Comparison of ENCODE assay signal across 8 cellular contexts in the genomic region with DNA sequence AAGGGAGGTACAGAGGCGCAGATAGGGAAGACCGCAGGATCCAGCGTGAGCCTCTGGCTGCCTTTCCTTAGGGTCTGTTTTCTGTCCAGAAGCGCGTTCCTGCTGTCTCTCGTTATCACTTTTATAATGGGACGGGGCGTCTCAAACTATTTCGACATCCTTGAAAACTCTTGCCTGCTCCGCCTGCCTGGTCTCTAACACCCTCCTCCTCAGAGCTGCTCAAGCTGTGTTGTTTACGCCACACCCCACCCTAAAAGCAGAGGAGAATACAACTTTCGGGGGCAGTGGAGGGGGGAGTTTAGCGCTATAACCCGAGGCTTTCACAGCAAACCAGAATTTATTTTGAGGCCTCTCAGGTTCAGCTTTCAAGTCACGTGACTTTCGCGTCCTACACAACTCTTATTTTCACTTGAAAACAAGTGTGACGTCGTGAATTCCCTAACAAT. TPM values are rescaled to one million over a fixed set of nuclear protein-coding genes. Genes with fewer than 3 reads are reported as not detected.
A peak's percentile ranks its signal among the peaks of the same experiment; 100 is the strongest.
DNase-seq lines count a peak whose midpoint lies in the region; ATAC-seq and TF ChIP-seq lines count a peak whose summit lies in the region.

No MANE protein-coding gene starts in this region.

- no peaks in the 10 kb centered on the region for H3K9me3 ChIP-seq in liver (ENCODE audit: control insufficient read depth in 4 of 4, low read length in 3 of 4)
- H3K9me3 ChIP-seq in thymus (ENCODE audit: control insufficient read depth) = no peaks in the 10 kb centered on the region

- no peak for TF ChIP-seq RAD21 in liver (IDR thresholded peaks at IDR 0.05)

- H3K36me3 ChIP-seq in liver (ENCODE audit: control insufficient read depth in 4 of 4, insufficient read depth in 3 of 4, low read depth in 1 of 4, low read length in 3 of 4) (peaks cover 0 to under 1% (median 0%) of the 10 kb centered on the region in 4 donors), thymus (ENCODE audit: control insufficient read depth, insufficient read depth) (peaks cover 3% of the 10 kb centered on the region)

- peak overlapping the region; percentile 89 to 91 for H3K27ac ChIP-seq in liver (ENCODE audit: low read depth in 1 of 2, low read length in 2 of 2)
- H3K27ac ChIP-seq in thymus (ENCODE audit: low read depth) = peak overlapping the region; percentile 87

- peak overlapping the region; percentile 68 to 79 for H3K9ac ChIP-seq in liver (ENCODE audit: low read depth in 1 of 2, low read length in 2 of 2)

- DNase-seq in GM12864 (ENCODE audit: low read depth) (no peak), LHCN-M2 (ENCODE audit: low read depth) (peak; percentile 17), cerebellar cortex (ENCODE audit: low spot score) (peak; percentile 32), mesenteric fat pad (ENCODE audit: low spot score) (no peak)
- no peak for DNase-seq in NK-92 treated with Interleukin-12 subunit alpha and Interleukin-12 subunit beta, amount 100 ng/mL, for 24 hours (lab: John Stamatoyannopoulos, UW)

- peak overlapping the region; percentile 52 for H3K4me3 ChIP-seq in GM12864 (ENCODE audit: low read depth, low read length)
- H3K4me3 ChIP-seq in liver (ENCODE audit: low read depth in 1 of 3, low read length in 3 of 3) = peak overlapping the region; percentile 2 to 60 (median 43)
- peak overlapping the region; percentile 55 for H3K4me3 ChIP-seq in thymus (ENCODE audit: low read length)

- WGBS in liver = 4% methylated on average over 19 of the region's 19 CpGs
- 20% methylated on average over 19 of the region's 19 CpGs for WGBS in thymus

- H3K27me3 ChIP-seq in liver (ENCODE audit: control insufficient read depth in 4 of 4, insufficient read depth in 4 of 4, low read length in 3 of 4) (no peaks in the 10 kb centered on the region), thymus (ENCODE audit: control insufficient read depth, insufficient read depth) (no peaks in the 10 kb centered on the region)

- H3K4me1 ChIP-seq in liver (ENCODE audit: control insufficient read depth in 4 of 4, insufficient read depth in 4 of 4, low read length in 3 of 4) = peaks cover 4 to 32% (median 15%) of the 10 kb centered on the region in 4 donors
- H3K4me1 ChIP-seq in thymus (ENCODE audit: control insufficient read depth, insufficient read depth, low read length) = peaks cover 7% of the 10 kb centered on the region

- TF ChIP-seq CTCF in GM12864 (IDR thresholded peaks at IDR 0.05; ENCODE audit: low read depth, low read length, missing control alignments) (no peak), liver (IDR thresholded peaks at IDR 0.05; ENCODE audit: low read depth, low read length, missing input control) (no peak)

- ATAC-seq in GM21786 (IDR thresholded peaks at IDR 0.05; ENCODE audit: unreplicated experiment) = no peak

TF ChIP-seq in liver, 16 proteins besides CTCF, POLR2A, EP300 and RAD21:
- TF ChIP-seq YY1 (IDR thresholded peaks at IDR 0.05) (no peak), EGR1 (IDR thresholded peaks at IDR 0.05; ENCODE audit: low read depth in 2 of 2) (no peak), TAF1 (conservative IDR thresholded peaks at IDR 0.05) (no peak), HNF4G (IDR thresholded peaks at IDR 0.05) (no peak), NR2F2 (IDR thresholded peaks at IDR 0.05) (peak; percentile 8), HNF4A (conservative IDR thresholded peaks at IDR 0.05) (no peak), SP1 (IDR thresholded peaks at IDR 0.05) (peak; percentile 28)
- TF ChIP-seq, protein P1, sequence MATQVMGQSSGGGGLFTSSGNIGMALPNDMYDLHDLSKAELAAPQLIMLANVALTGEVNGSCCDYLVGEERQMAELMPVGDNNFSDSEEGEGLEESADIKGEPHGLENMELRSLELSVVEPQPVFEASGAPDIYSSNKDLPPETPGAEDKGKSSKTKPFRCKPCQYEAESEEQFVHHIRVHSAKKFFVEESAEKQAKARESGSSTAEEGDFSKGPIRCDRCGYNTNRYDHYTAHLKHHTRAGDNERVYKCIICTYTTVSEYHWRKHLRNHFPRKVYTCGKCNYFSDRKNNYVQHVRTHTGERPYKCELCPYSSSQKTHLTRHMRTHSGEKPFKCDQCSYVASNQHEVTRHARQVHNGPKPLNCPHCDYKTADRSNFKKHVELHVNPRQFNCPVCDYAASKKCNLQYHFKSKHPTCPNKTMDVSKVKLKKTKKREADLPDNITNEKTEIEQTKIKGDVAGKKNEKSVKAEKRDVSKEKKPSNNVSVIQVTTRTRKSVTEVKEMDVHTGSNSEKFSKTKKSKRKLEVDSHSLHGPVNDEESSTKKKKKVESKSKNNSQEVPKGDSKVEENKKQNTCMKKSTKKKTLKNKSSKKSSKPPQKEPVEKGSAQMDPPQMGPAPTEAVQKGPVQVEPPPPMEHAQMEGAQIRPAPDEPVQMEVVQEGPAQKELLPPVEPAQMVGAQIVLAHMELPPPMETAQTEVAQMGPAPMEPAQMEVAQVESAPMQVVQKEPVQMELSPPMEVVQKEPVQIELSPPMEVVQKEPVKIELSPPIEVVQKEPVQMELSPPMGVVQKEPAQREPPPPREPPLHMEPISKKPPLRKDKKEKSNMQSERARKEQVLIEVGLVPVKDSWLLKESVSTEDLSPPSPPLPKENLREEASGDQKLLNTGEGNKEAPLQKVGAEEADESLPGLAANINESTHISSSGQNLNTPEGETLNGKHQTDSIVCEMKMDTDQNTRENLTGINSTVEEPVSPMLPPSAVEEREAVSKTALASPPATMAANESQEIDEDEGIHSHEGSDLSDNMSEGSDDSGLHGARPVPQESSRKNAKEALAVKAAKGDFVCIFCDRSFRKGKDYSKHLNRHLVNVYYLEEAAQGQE (IDR thresholded peaks at IDR 0.05) = peak; percentile 15
- TF ChIP-seq, protein P2, sequence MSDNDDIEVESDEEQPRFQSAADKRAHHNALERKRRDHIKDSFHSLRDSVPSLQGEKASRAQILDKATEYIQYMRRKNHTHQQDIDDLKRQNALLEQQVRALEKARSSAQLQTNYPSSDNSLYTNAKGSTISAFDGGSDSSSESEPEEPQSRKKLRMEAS (IDR thresholded peaks at IDR 0.05) = no peak

RNA-seq across cellular contexts. Expression of gene FAM3A, which starts 0.6 kb away (rescaled TPM):
- 46.5 and 47.4 TPM in 2 replicates for total RNA-seq in LHCN-M2 (2014; rRNA removed)
- 48.8 TPM for polyA plus RNA-seq in LHCN-M2 (2012)
- 10 to 100 TPM; 11.6 to 33.5 TPM for total RNA-seq in liver
- polyA plus RNA-seq in liver = 10 to 100 TPM; 35.0 to 36.3 TPM
- 73.4 TPM for polyA plus RNA-seq in thymus
- 36.5 TPM for total RNA-seq in mesenteric fat pad

RNA-seq across cellular contexts. Expression of gene SLC10A3, which starts 26.2 kb away (rescaled TPM):
- total RNA-seq in LHCN-M2 (2014; rRNA removed) = 48.8 and 57.7 TPM in 2 replicates
- polyA plus RNA-seq in LHCN-M2 (2012) = 38.0 TPM
- total RNA-seq in liver = 1 to 10 TPM; 3.5 to 5.6 TPM
- polyA plus RNA-seq in liver = 1 to 10 TPM; 3.2 to 5.4 TPM
- polyA plus RNA-seq in thymus = 21.6 TPM
- total RNA-seq in mesenteric fat pad = 30.4 TPM

RNA-seq across cellular contexts. Expression of gene G6PD, which starts 30.0 kb away (rescaled TPM):
- 56.9 and 60.1 TPM in 2 replicates for total RNA-seq in LHCN-M2 (2014; rRNA removed)
- 321 TPM for polyA plus RNA-seq in LHCN-M2 (2012)
- total RNA-seq in liver = 10 to 100 TPM in 1 of 2 donors, 1 to 10 TPM in 1; 6.9 to 23.6 TPM
- 1 to 10 TPM; 1.9 to 4.0 TPM for polyA plus RNA-seq in liver
- polyA plus RNA-seq in thymus = 21.0 TPM
- total RNA-seq in mesenteric fat pad = 110 TPM

RNA-seq across cellular contexts. Expression of gene UBL4A, which starts 30.3 kb away (rescaled TPM):
- total RNA-seq in LHCN-M2 (2014; rRNA removed) (43.6 and 48.3 TPM in 2 replicates), liver (10 to 100 TPM; 19.8 to 22.2 TPM), mesenteric fat pad (29.1 TPM)
- 34.3 TPM for polyA plus RNA-seq in LHCN-M2 (2012)
- polyA plus RNA-seq in liver (10 to 100 TPM; 13.9 to 21.9 TPM), thymus (20.7 TPM)

RNA-seq across cellular contexts. Expression of gene IKBKG, which starts 30.7 kb away (rescaled TPM):
- total RNA-seq in LHCN-M2 (2014; rRNA removed) = 21.5 and 22.4 TPM in 2 replicates
- polyA plus RNA-seq in LHCN-M2 (2012) = 30.3 TPM
- total RNA-seq in liver = 10 to 100 TPM; 17.1 to 46.0 TPM
- polyA plus RNA-seq in liver = 10 to 100 TPM; 26.0 to 74.1 TPM
- polyA plus RNA-seq in thymus = 38.3 TPM
- total RNA-seq in mesenteric fat pad = 29.8 TPM

Comparison
In these comparisons a context has a peak if more than half of its experiments do, and no peak if none do; other contexts are left out.
1. DNase-seq: peak in LHCN-M2 (single experiment) and cerebellar cortex (single experiment); none in GM12864 (single experiment), mesenteric fat pad (single experiment) and NK-92 treated with Interleukin-12 subunit alpha and Interleukin-12 subunit beta, amount 100 ng/mL, for 24 hours (single experiment).
2. Peak in every context shown above with its lines, with median percentiles within 50 percentile points of each other: H3K4me3 ChIP-seq.